21 cellular contexts compared by ENCODE assay signal in genomic region chr2:141778315-141778835, GRCh38.
"Had no signal": no experiment of that assay in that cellular context is flagged by ENCODE, and none has a peak within 500 bp of the region (broad histone marks: within the 10 kb centered on the region; RNA-seq: fewer than 3 reads in every experiment).

No MANE protein-coding gene starts in this region.

- H3K36me3 Mint-ChIP-seq: activated naive CD4-positive, alpha-beta T cell treated with anti-CD3 and anti-CD28 coated beads, Interleukin-2, amount 50 U/mL, for 72 hours; naive thymus-derived CD8-positive, alpha-beta T cell; stimulated activated memory B cell treated with anti-CD40 and anti-IgM and Interleukin-4, amounts not matched to agents 10 μg/mL and 1 μg/mL and 100 μg/mL, for 72 hours; T-cell had no signal

- H3K27me3 ChIP-seq: adrenal gland, dorsolateral prefrontal cortex, hepatocyte, neutrophil, sigmoid colon, spleen, upper lobe of left lung had no signal

- H3K4me3 Mint-ChIP-seq: activated T-helper 1 cell treated with anti-CD3 and anti-CD28 coated beads, Interleukin-12 subunit alpha, Interleukin-12 subunit beta, Interleukin-2, Interleukin-4 antibody, amounts not matched to agents 30 ng/mL and 10 ng/mL and 1 ng/mL, durations not matched to agents 14 hours and 24 hours and 36 hours; naive thymus-derived CD8-positive, alpha-beta T cell; stimulated activated memory B cell treated with anti-CD40 and anti-IgM and Interleukin-4, amounts not matched to agents 10 μg/mL and 1 μg/mL and 100 μg/mL, for 72 hours; T-cell had no signal

- H3K27ac Mint-ChIP-seq: activated naive CD4-positive, alpha-beta T cell treated with anti-CD3 and anti-CD28 coated beads, Interleukin-2, amount 50 U/mL, for 72 hours; activated T-helper 1 cell treated with anti-CD3 and anti-CD28 coated beads, Interleukin-12 subunit alpha, Interleukin-12 subunit beta, Interleukin-2, Interleukin-4 antibody, amounts not matched to agents 30 ng/mL and 10 ng/mL and 1 ng/mL, durations not matched to agents 14 hours and 24 hours and 36 hours; naive thymus-derived CD8-positive, alpha-beta T cell; stimulated activated memory B cell treated with anti-CD40 and anti-IgM and Interleukin-4, amounts not matched to agents 10 μg/mL and 1 μg/mL and 100 μg/mL, for 72 hours; T-cell had no signal

- H3K36me3 ChIP-seq: adrenal gland, neutrophil, sigmoid colon, spleen, thoracic aorta, upper lobe of left lung had no signal

- H3K4me3 ChIP-seq: adrenal gland, dorsolateral prefrontal cortex, hepatocyte, sigmoid colon, spleen, thoracic aorta, upper lobe of left lung had no signal

- H3K4me1 Mint-ChIP-seq: naive thymus-derived CD8-positive, alpha-beta T cell; stimulated activated memory B cell treated with anti-CD40 and anti-IgM and Interleukin-4, amounts not matched to agents 10 μg/mL and 1 μg/mL and 100 μg/mL, for 72 hours; T-cell had no signal

- H3K9me3 Mint-ChIP-seq: activated T-helper 1 cell treated with anti-CD3 and anti-CD28 coated beads, Interleukin-12 subunit alpha, Interleukin-12 subunit beta, Interleukin-2, Interleukin-4 antibody, amounts not matched to agents 30 ng/mL and 10 ng/mL and 1 ng/mL, durations not matched to agents 14 hours and 24 hours and 36 hours; stimulated activated memory B cell treated with anti-CD40 and anti-IgM and Interleukin-4, amounts not matched to agents 10 μg/mL and 1 μg/mL and 100 μg/mL, for 72 hours had no signal

- H3K27ac ChIP-seq: adrenal gland, hepatocyte, neutrophil, sigmoid colon, spleen, thoracic aorta, upper lobe of left lung, VCaP had no signal

- H3K27me3 Mint-ChIP-seq: naive thymus-derived CD8-positive, alpha-beta T cell; stimulated activated memory B cell treated with anti-CD40 and anti-IgM and Interleukin-4, amounts not matched to agents 10 μg/mL and 1 μg/mL and 100 μg/mL, for 72 hours; T-cell had no signal

- DNase-seq: activated CD4-positive, alpha-beta T cell treated with anti-CD3 and anti-CD28 coated beads for 1 hour; activated CD4-positive, alpha-beta T cell treated with anti-CD3 and anti-CD28 coated beads, Interleukin-2, amount 50 U/mL, for 4 hours; activated gamma-delta T cell treated with Interleukin-2 at 50 U/mL for 16 hours; adrenal gland; dorsolateral prefrontal cortex; foreskin fibroblast; left cardiac atrium; mesendoderm; naive thymus-derived CD8-positive, alpha-beta T cell; sigmoid colon; spleen; stimulated activated CD4-positive, alpha-beta T cell treated with anti-CD3 and anti-CD28 coated beads, Interleukin-4, amount 100 ng/mL, for 4 hours; T-cell; upper lobe of left lung had no signal
